Comparison of ENCODE assay signal across 1 cellular context in the genomic region with DNA sequence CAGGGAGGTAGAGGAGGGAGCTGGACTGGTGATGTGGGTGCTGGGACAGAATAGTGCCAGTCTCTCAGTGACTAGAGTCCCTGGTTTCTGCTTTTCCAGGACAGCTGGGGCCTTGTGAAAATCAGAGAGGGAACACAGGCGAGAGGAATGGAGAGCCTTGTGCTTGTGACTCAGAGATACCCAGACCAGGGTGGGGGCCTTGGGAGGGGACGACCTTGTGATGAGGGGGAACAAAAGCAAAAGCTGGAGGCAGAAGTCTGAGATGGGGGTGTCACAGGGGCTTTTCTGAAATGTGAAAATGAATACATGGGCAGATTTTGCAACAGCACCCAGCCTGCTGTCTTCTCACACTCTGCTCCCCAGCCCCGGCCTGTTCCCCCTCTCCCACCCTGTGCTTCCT.
TF ChIP-seq lines count a peak whose summit lies in the region.

No MANE protein-coding gene starts in this region.

TF ChIP-seq in SK-N-SH, 30 proteins besides CTCF, POLR2A, EP300 and RAD21 (continued from another document):
- TF ChIP-seq NRF1 (IDR thresholded peaks at IDR 0.05; ENCODE audit: low read depth, low read length) (no peak), SMC3 (IDR thresholded peaks at IDR 0.05; ENCODE audit: low read depth, low read length) (no peak)
